22 cellular contexts compared by ENCODE assay signal in genomic region chr6:158036261-158036660, GRCh38. TPM values are rescaled to one million over a fixed set of nuclear protein-coding genes. Genes with fewer than 3 reads are reported as not detected.
A peak's percentile ranks its signal among the peaks of the same experiment; 100 is the strongest.
DNase-seq lines count a peak whose midpoint lies in the region; ATAC-seq, FAIRE-seq and TF ChIP-seq lines count a peak whose summit lies in the region.
"Had no signal": no experiment of that assay in that cellular context is flagged by ENCODE, and none has a peak within 500 bp of the region (broad histone marks: within the 10 kb centered on the region; RNA-seq: fewer than 3 reads in every experiment).

No MANE protein-coding gene starts in this region.

- H3K56ac ChIP-seq in IMR-90 (ENCODE audit: extremely low read depth, insufficient read depth, low read length) = no peak overlapping the region

- no peak overlapping the region for H2BK20ac ChIP-seq in IMR-90 (ENCODE audit: low read depth, low read length)

- H3K36me3 Mint-ChIP-seq in activated naive CD4-positive, alpha-beta T cell treated with anti-CD3 and anti-CD28 coated beads for 36 hours (ENCODE audit: low read depth) = peaks cover 20% of the 10 kb centered on the region

- dilution Hi-C loops in IMR-90 (cut with HindIII; ENCODE audit: low sequenced_read_pairs, unreplicated experiment) = no loop called here

- peak overlapping the region; percentile 53 for H3K27ac Mint-ChIP-seq in activated naive CD4-positive, alpha-beta T cell treated with anti-CD3 and anti-CD28 coated beads for 36 hours
- H3K27ac Mint-ChIP-seq: CD14-positive monocyte; CD8-positive, alpha-beta T cell had no signal

- H2BK15ac ChIP-seq in IMR-90 (ENCODE audit: low read depth, low read length) = 0 out of 3 replicates have a peak overlapping the region, but pooled peaks have one; percentile 11

- H3K4me1 Mint-ChIP-seq in activated naive CD4-positive, alpha-beta T cell treated with anti-CD3 and anti-CD28 coated beads for 36 hours (ENCODE audit: low read depth) = peaks cover 30% of the 10 kb centered on the region

- H3K79me1 ChIP-seq in IMR-90 (ENCODE audit: low read depth in 1 of 2, low read length in 2 of 2) = peaks cover 35 to 81% of the 10 kb centered on the region in 2 experiments

- DNase-seq in activated naive CD4-positive, alpha-beta T cell treated with anti-CD3 and anti-CD28 coated beads for 36 hours = no peak
- no peak for DNase-seq in activated naive CD4-positive, alpha-beta T cell treated with anti-CD3 and anti-CD28 coated beads, Interleukin-2, amount 50 U/mL, for 16 hours
- DNase-seq in IMR-90 = no peak
- DNase-seq in K562 (ENCODE audit: extremely low read depth in 1 of 4, low spot score in 3 of 4) = no peak
- DNase-seq in hepatocyte (ENCODE audit: low spot score) = no peak
- no peak for DNase-seq in prostate gland (ENCODE audit: low spot score)
- DNase-seq: 8988T; CD8-positive, alpha-beta T cell; COR-L47; DMS153; DMS79 treated with DMSO at 0.1 percent for 48 hours; EL; GM23248 had no signal

- no peaks in the 10 kb centered on the region for H3K9me3 Mint-ChIP-seq in activated naive CD4-positive, alpha-beta T cell treated with anti-CD3 and anti-CD28 coated beads for 36 hours
- H3K9me3 Mint-ChIP-seq: CD8-positive, alpha-beta T cell had no signal

- no peak overlapping the region for H3K4me2 ChIP-seq in IMR-90 (ENCODE audit: low read depth, low read length)
- no peak overlapping the region for H3K4me2 ChIP-seq in K562 (ENCODE audit: insufficient read depth, low read length)
- H3K4me2 ChIP-seq in hepatocyte = no peak overlapping the region

- H3K23ac ChIP-seq in IMR-90 (ENCODE audit: low read depth, low read length) = no peak overlapping the region

- no peak overlapping the region for H3K4ac ChIP-seq in IMR-90 (ENCODE audit: low read depth, low read length)

- H3K27me3 Mint-ChIP-seq in activated naive CD4-positive, alpha-beta T cell treated with anti-CD3 and anti-CD28 coated beads for 36 hours (ENCODE audit: low read depth) = no peaks in the 10 kb centered on the region

- POLR2A ChIA-PET in IMR-90 (lab: Charles Lee; ENCODE audit: unreplicated experiment) (no interaction called here), K562 (lab: Yijun Ruan, JAX) (no interaction called here)

- H4K20me1 ChIP-seq in IMR-90 (ENCODE audit: insufficient read depth, low read length) (no peaks in the 10 kb centered on the region), K562 (replicated peaks; ENCODE audit: control insufficient read depth, insufficient read depth, low read length) (no peaks in the 10 kb centered on the region), hepatocyte (ENCODE audit: insufficient read depth, poor library complexity, severe bottlenecking) (no peaks in the 10 kb centered on the region)

- H3K4me1 ChIP-seq in IMR-90 (ENCODE audit: control insufficient read depth, insufficient read depth, low read length) = peaks cover 44% of the 10 kb centered on the region
- peaks cover 37 to 52% of the 10 kb centered on the region in 2 experiments for H3K4me1 ChIP-seq in K562 (replicated peaks in 1 of 2; ENCODE audit: control insufficient read depth in 2 of 2, insufficient read depth in 2 of 2, low read length in 2 of 2)
- H3K4me1 ChIP-seq in hepatocyte (ENCODE audit: insufficient read depth) = peaks cover 44% of the 10 kb centered on the region
- H3K4me1 ChIP-seq in prostate gland (replicated peaks) = peaks cover 8% of the 10 kb centered on the region

- no peak overlapping the region for H2AK9ac ChIP-seq in IMR-90 (replicated peaks; ENCODE audit: low read depth, low read length, poor library complexity)

- TF ChIP-seq RAD21 in IMR-90 (IDR thresholded peaks at IDR 0.05; ENCODE audit: low read length) = no peak
- no peak for TF ChIP-seq RAD21 in K562 (CRISPR knock-in tag; conservative IDR thresholded peaks at IDR 0.05 in 1 of 2, IDR thresholded peaks at IDR 0.05 in 1 of 2)

- H3K9me1 ChIP-seq in IMR-90 (ENCODE audit: insufficient read depth, low read length) = peaks cover 34% of the 10 kb centered on the region
- H3K9me1 ChIP-seq in K562 (ENCODE audit: control insufficient read depth, insufficient read depth, low read length) = peaks cover 10% of the 10 kb centered on the region

- CTCF ChIA-PET in activated naive CD4-positive, alpha-beta T cell treated with anti-CD3 and anti-CD28 coated beads for 36 hours (lab: Charles Lee) = interaction anchor here (2.5 kb wide), 1 partner anchor 10 kb away, joined by 7 read pairs; no protein-coding TSS in a partner anchor
- CTCF ChIA-PET in IMR-90 (lab: Yijun Ruan, JAX) = interaction anchor here (0.6 to 1.0 kb wide), 3 partner anchors 10 to 46 kb away, joined by 3 to 5 read pairs (median 5); no protein-coding TSS in a partner anchor
- CTCF ChIA-PET in K562 (lab: Yijun Ruan, JAX; ENCODE audit: low intra/inter-chr PET ratio) = no interaction called here

- no peak overlapping the region for H3K14ac ChIP-seq in IMR-90 (replicated peaks; ENCODE audit: low read depth, low read length)

- no peak overlapping the region for H4K91ac ChIP-seq in IMR-90 (ENCODE audit: insufficient read depth, low read depth, low read length)

- TF ChIP-seq CTCF in IMR-90 (conservative IDR thresholded peaks at IDR 0.05; ENCODE audit: low read depth, low read length) (no peak), K562 (IDR thresholded peaks at IDR 0.05 in 2 of 3, conservative IDR thresholded peaks at IDR 0.05 in 1 of 3; ENCODE audit: insufficient read depth in 2 of 3, low read depth in 1 of 3, low read length in 3 of 3) (no peak), hepatocyte (IDR thresholded peaks at IDR 0.05; ENCODE audit: poor library complexity) (no peak), prostate gland (IDR thresholded peaks at IDR 0.05) (no peak)

- FAIRE-seq in K562 (lab: Jason Lieb, UNC) = no peak
- FAIRE-seq: D721Med, G401.6, GM12891, H54, HTR-8/SVneo had no signal

- H3K36me3 ChIP-seq in IMR-90 (ENCODE audit: control insufficient read depth, insufficient read depth, low read length) (peaks cover 17% of the 10 kb centered on the region), K562 (ENCODE audit: control insufficient read depth, insufficient read depth, low read length) (peaks cover 18% of the 10 kb centered on the region; the same call in 2 of the 3 replicates), hepatocyte (replicated peaks; ENCODE audit: insufficient read depth, low read depth) (no peaks in the 10 kb centered on the region), prostate gland (peaks cover 0 to 6% of the 10 kb centered on the region in 2 donors)

- WGBS in IMR-90 (ENCODE audit: extremely low coverage in 2 of 2, insufficient read length in 1 of 2), 2 experiments = no CpG with 5 or more reads among the region's 3 CpGs
- WGBS in K562 (ENCODE audit: insufficient coverage, low coverage, missing lambda C conversion rate) = 68% methylated on average over 3 of the region's 3 CpGs
- 89% methylated on average over 3 of the region's 3 CpGs for WGBS in hepatocyte (ENCODE audit: low lambda C conversion rate, missing lambda C conversion rate)
- WGBS in prostate gland = 71% methylated on average over 3 of the region's 3 CpGs

- TF ChIP-seq POLR2A in IMR-90 (IDR thresholded peaks at IDR 0.05; ENCODE audit: low read depth, low read length) = no peak
- TF ChIP-seq POLR2A in K562 (conservative IDR thresholded peaks at IDR 0.05) = no peak
- TF ChIP-seq POLR2A in prostate gland (IDR thresholded peaks at IDR 0.05) = no peak

- H2BK120ac ChIP-seq in IMR-90 (ENCODE audit: low read depth, low read length) = no peak overlapping the region

- no peak overlapping the region for H3K4me3 Mint-ChIP-seq in activated naive CD4-positive, alpha-beta T cell treated with anti-CD3 and anti-CD28 coated beads for 36 hours
- H3K4me3 Mint-ChIP-seq: CD14-positive monocyte; CD8-positive, alpha-beta T cell had no signal

- peak overlapping the region; percentile 9; the same call in 1 of the 2 replicates for H2AK5ac ChIP-seq in IMR-90 (ENCODE audit: low read depth, low read length)

- no peaks in the 10 kb centered on the region for H3K9me3 ChIP-seq in IMR-90 (ENCODE audit: control insufficient read depth, insufficient read depth, low read length)
- no peaks in the 10 kb centered on the region for H3K9me3 ChIP-seq in K562 (replicated peaks; ENCODE audit: control insufficient read depth, insufficient read depth, low read depth, low read length)
- no peaks in the 10 kb centered on the region for H3K9me3 ChIP-seq in hepatocyte (ENCODE audit: low read depth)
- H3K9me3 ChIP-seq in prostate gland = no peaks in the 10 kb centered on the region

- H2AFZ ChIP-seq in IMR-90 (replicated peaks; ENCODE audit: low read length, poor library complexity) (no peak overlapping the region), K562 (ENCODE audit: low read depth, low read length) (no peak overlapping the region), hepatocyte (no peak overlapping the region)
- H2AFZ ChIP-seq: GM23248 had no signal

- no peak for TF ChIP-seq EP300 in K562 (IDR thresholded peaks at IDR 0.05; ENCODE audit: low read length)

- in situ Hi-C loops in IMR-90 (cut with MboI; ENCODE audit: low sequenced_read_pairs) = no loop called here
- in situ Hi-C loops in K562 (cut with MboI) = no loop called here

- H3K27ac ChIP-seq in IMR-90 (ENCODE audit: insufficient read depth, low read length) (no peak overlapping the region), K562 (ENCODE audit: extremely low read depth, low read depth, low read length) (no peak overlapping the region), hepatocyte (peak overlapping the region; percentile 88), prostate gland (no peak overlapping the region)

- H2BK5ac ChIP-seq in IMR-90 (ENCODE audit: low read depth, low read length, poor library complexity, severe bottlenecking) = no peak overlapping the region

- no peaks in the 10 kb centered on the region for H3K27me3 ChIP-seq in IMR-90 (ENCODE audit: control insufficient read depth, insufficient read depth, low read length)
- no peaks in the 10 kb centered on the region for H3K27me3 ChIP-seq in K562 (ENCODE audit: control insufficient read depth in 2 of 2, insufficient read depth in 2 of 2, low read length in 2 of 2)
- H3K27me3 ChIP-seq in hepatocyte = no peaks in the 10 kb centered on the region
- no peaks in the 10 kb centered on the region for H3K27me3 ChIP-seq in prostate gland (replicated peaks; ENCODE audit: insufficient read depth)

- H3K9ac ChIP-seq in IMR-90 (ENCODE audit: low read depth, low read length) = no peak overlapping the region
- H3K9ac ChIP-seq in K562 (ENCODE audit: insufficient read depth in 1 of 2, low read depth in 2 of 2, low read length in 2 of 2) = no peak overlapping the region
- H3K9ac ChIP-seq: GM23248 had no signal

- peaks cover 7% of the 10 kb centered on the region; the same call in 2 of the 3 replicates for H3K79me2 ChIP-seq in K562 (ENCODE audit: control insufficient read depth, insufficient read depth, low read length)
- H3K79me2 ChIP-seq in hepatocyte = peaks cover 23% of the 10 kb centered on the region

- no TSS peak for BruUV-seq in IMR-90 (replicated peaks; lab: Mats Ljungman, UMichigan)
- no TSS peak for BruUV-seq in K562 (replicated peaks; lab: Mats Ljungman, UMichigan)

- H4K8ac ChIP-seq in IMR-90 (ENCODE audit: low read depth in 2 of 2, low read length in 2 of 2) = no peak overlapping the region

- ATAC-seq in IMR-90 (ENCODE audit: low read depth) = no peak
- ATAC-seq in K562 = no peak
- ATAC-seq in HG02973 (IDR thresholded peaks at IDR 0.05; ENCODE audit: unreplicated experiment) = no peak
- ATAC-seq in HG02588 (IDR thresholded peaks at IDR 0.05; ENCODE audit: unreplicated experiment) = no peak
- ATAC-seq: CD8-positive, alpha-beta T cell; HCT116 had no signal

- intact Hi-C loops in activated naive CD4-positive, alpha-beta T cell treated with anti-CD3 and anti-CD28 coated beads for 36 hours (cut with micrococcal nuclease) = no loop called here
- intact Hi-C loops in IMR-90 (cut with micrococcal nuclease) (no loop called here), K562 (cut with micrococcal nuclease) (no loop called here), prostate gland (cut with DNase I) (no loop called here)

- H3K9me2 ChIP-seq in hepatocyte (replicated peaks; ENCODE audit: insufficient read depth) = no peaks in the 10 kb centered on the region

- no peak overlapping the region for H3K4me3 ChIP-seq in IMR-90 (ENCODE audit: insufficient read depth, low read depth, low read length)
- H3K4me3 ChIP-seq in K562 = no peak overlapping the region
- H3K4me3 ChIP-seq in hepatocyte = no peak overlapping the region
- H3K4me3 ChIP-seq in prostate gland = no peak overlapping the region
- H3K4me3 ChIP-seq: GM23248 had no signal

- H3K18ac ChIP-seq in IMR-90 (ENCODE audit: low read depth, low read length) = no peak overlapping the region

- no peak overlapping the region for H4K5ac ChIP-seq in IMR-90 (ENCODE audit: low read depth, low read length)

RNA-seq across cellular contexts. Expression of gene SYNJ2, which starts 54.6 kb away (rescaled TPM):
- total RNA-seq in activated naive CD4-positive, alpha-beta T cell treated with anti-CD3 and anti-CD28 coated beads for 36 hours = 10 to 100 TPM; 42.4 to 42.7 TPM
- 43.3 and 45.2 TPM in 2 replicates for total RNA-seq in IMR-90 (2012; rRNA removed)
- 40.8 and 45.6 TPM in 2 replicates for polyA plus RNA-seq in IMR-90 (2012; rRNA removed)
- 21.2 and 29.0 TPM in 2 replicates for polyA plus RNA-seq in IMR-90 (2012; cell fraction: cytosol; rRNA removed)
- polyA plus RNA-seq in IMR-90 (2012; cell fraction: nucleus; rRNA removed; ENCODE audit: low replicate concordance) = 45.7 and 64.6 TPM in 2 replicates
- 70.0 and 111 TPM in 2 replicates for total RNA-seq in K562 (2011; cell fraction: chromatin; rRNA removed; ENCODE audit: low replicate concordance)
- total RNA-seq in K562 (2011; cell fraction: nucleolus; rRNA removed) = 56.6 and 62.9 TPM in 2 replicates
- 49.5 and 50.1 TPM in 2 replicates for total RNA-seq in K562 (2011; cell fraction: nucleoplasm; rRNA removed)
- 15.7 and 17.8 TPM in 2 replicates for total RNA-seq in K562 (2014; rRNA removed)
- total RNA-seq in K562 (2014; rRNA removed; fragmentation: Illumina TruSeq; extraction: Trizol) = 19.5 and 22.7 TPM in 2 replicates
- total RNA-seq in K562 (2015; rRNA removed; fragmentation: Illumina TruSeq; extraction: Trizol) = 12.5 and 13.6 TPM in 2 replicates
- total RNA-seq in K562 (2021) = 24.7 and 27.7 TPM in 2 replicates
- 17.1 and 21.6 TPM in 2 replicates for polyA plus RNA-seq in K562 (2011; rRNA removed)
- 18.3 and 24.0 TPM in 2 replicates for polyA plus RNA-seq in K562 (2011; cell fraction: cytosol; rRNA removed)
- 28.6 and 33.9 TPM in 2 replicates for polyA plus RNA-seq in K562 (2011; cell fraction: nucleus; rRNA removed)
- 15.0 and 17.4 TPM in 2 replicates for polyA plus RNA-seq in K562 (2012)
- 22.9 and 26.1 TPM in 2 replicates for polyA plus RNA-seq in K562 (2014; fragmentation: Illumina TruSeq; extraction: Trizol)
- polyA plus RNA-seq in K562 (2014; fragmentation: Nextera tagmentation; extraction: Ambion mirVana) = 1 to 10 TPM; 3.0 to 3.3 TPM
- 13.7 and 16.9 TPM in 2 replicates for polyA plus RNA-seq in K562 (2014; rRNA removed)
- 24.2 and 30.1 TPM in 2 replicates for polyA minus RNA-seq in K562 (2011; rRNA and poly(A)+ RNA removed)
- polyA minus RNA-seq in K562 (2011; cell fraction: cytosol; rRNA and poly(A)+ RNA removed) = 19.8 and 20.9 TPM in 2 replicates
- 18.7 and 22.3 TPM in 2 replicates for polyA minus RNA-seq in K562 (2011; cell fraction: nucleus; rRNA and poly(A)+ RNA removed)
- 15.4 and 15.6 TPM in 2 replicates for total RNA-seq in hepatocyte
- 16.5 and 21.4 TPM in 2 replicates for polyA plus RNA-seq in hepatocyte
- total RNA-seq in prostate gland = 10 to 100 TPM; 19.7 to 19.9 TPM
